In the genomic region with DNA sequence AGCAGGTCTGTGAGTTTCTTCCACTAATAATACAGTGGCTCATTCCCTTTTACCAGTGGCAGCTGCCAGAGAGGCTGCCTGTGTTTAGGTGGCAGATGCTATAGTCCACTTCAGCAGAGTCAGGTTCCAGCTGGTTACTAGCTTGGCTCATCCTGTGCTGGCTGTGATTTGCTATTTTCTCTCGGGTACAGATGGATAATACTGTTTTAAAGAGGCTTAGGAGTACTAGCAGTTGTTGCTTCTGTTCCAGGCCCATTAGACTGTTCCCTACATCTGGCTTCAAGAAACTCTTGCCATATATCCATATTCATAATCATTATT, we compare ENCODE assay signal across 14 cellular contexts. TPM values are rescaled to one million over a fixed set of nuclear protein-coding genes. Genes with fewer than 3 reads are reported as not detected.
DNase-seq lines count a peak whose midpoint lies in the region; ATAC-seq, FAIRE-seq and TF ChIP-seq lines count a peak whose summit lies in the region.
"Had no signal": no experiment of that assay in that cellular context is flagged by ENCODE, and none has a peak within 500 bp of the region (broad histone marks: within the 10 kb centered on the region; RNA-seq: fewer than 3 reads in every experiment).

No MANE protein-coding gene starts in this region.

- H3K36me3 Mint-ChIP-seq in GM23338 (ENCODE audit: low read depth) (peaks cover 24% of the 10 kb centered on the region), mesothelial cell of epicardium (peaks cover 30% of the 10 kb centered on the region)

- no peak for TF ChIP-seq POLR2A in HepG2 (IDR thresholded peaks at IDR 0.05; ENCODE audit: insufficient read depth in 1 of 2, low read depth in 2 of 2, low read length in 2 of 2)

- H3K4me3 Mint-ChIP-seq in GM23338 (no peak overlapping the region), mesothelial cell of epicardium (no peak overlapping the region)
- H3K4me3 Mint-ChIP-seq: activated naive CD4-positive, alpha-beta T cell treated with anti-CD3 and anti-CD28 coated beads, Interleukin-2, amount 10 ng/mL, durations not matched to agents 7 days and 5 days had no signal

- intact Hi-C loops in HepG2 (cut with micrococcal nuclease; ENCODE audit: unreplicated experiment), result no loop called here

- TF ChIP-seq EP300 in HepG2 (IDR thresholded peaks at IDR 0.05; ENCODE audit: low read depth in 2 of 2, low read length in 2 of 2) (no peak), HepG2 (CRISPR knock-in tag; IDR thresholded peaks at IDR 0.05; ENCODE audit: borderline replicate concordance) (no peak)

- WGBS in HepG2 (ENCODE audit: low lambda C conversion rate), result 100% methylated on average over 1 of the region's 1 CpG

- no peaks in the 10 kb centered on the region for H3F3A ChIP-seq in GM23338 (replicated peaks; ENCODE audit: low read depth)

- H3K9me3 ChIP-seq in WERI-Rb-1 (ENCODE audit: severe bottlenecking) (no peaks in the 10 kb centered on the region), HepG2 (ENCODE audit: low read length) (no peaks in the 10 kb centered on the region)
- H3K9me3 ChIP-seq: A549, spleen had no signal

- H3K27ac ChIP-seq in GM23338 (ENCODE audit: low read depth) (peak overlapping the region; percentile 47; the same call in 1 of the 2 replicates), WERI-Rb-1 (peak overlapping the region; percentile 80), HepG2 (ENCODE audit: extremely low read length, insufficient read depth, low read length) (no peak overlapping the region)
- H3K27ac ChIP-seq: A549 had no signal

- peak; percentile 56 for DNase-seq in NCI-H2029 treated with DMSO at 0.1 percent for 48 hours (lab: John Stamatoyannopoulos, UW)
- DNase-seq in NCI-H2029 (lab: John Stamatoyannopoulos, UW), result no peak
- DNase-seq in GM23338 (ENCODE audit: low spot score), result no peak
- peak; percentile 79 for DNase-seq in WERI-Rb-1
- DNase-seq in mesothelial cell of epicardium (ENCODE audit: low spot score in 2 of 2, unreplicated experiment in 2 of 2), result no peak
- no peak for DNase-seq in AG08395 (ENCODE audit: low spot score)
- DNase-seq in HepG2 (ENCODE audit: low spot score), result no peak
- DNase-seq in kidney tubule cell (ENCODE audit: low spot score), result no peak
- DNase-seq: activated naive CD4-positive, alpha-beta T cell treated with anti-CD3 and anti-CD28 coated beads, Interleukin-2, amount 10 ng/mL, durations not matched to agents 7 days and 5 days; spleen had no signal

- H3K4me1 ChIP-seq in GM23338 (ENCODE audit: insufficient read depth), result peaks cover 17% of the 10 kb centered on the region
- H3K4me1 ChIP-seq in HepG2 (ENCODE audit: insufficient read depth, low read length), result peaks cover 15% of the 10 kb centered on the region
- H3K4me1 ChIP-seq: A549 had no signal

- no peaks in the 10 kb centered on the region for H3K9me2 ChIP-seq in GM23338 (ENCODE audit: insufficient read depth)

- H3K27ac Mint-ChIP-seq in GM23338, result no peak overlapping the region
- H3K27ac Mint-ChIP-seq in mesothelial cell of epicardium, result peak overlapping the region; percentile 21

- H3K9me3 Mint-ChIP-seq in GM23338 (no peaks in the 10 kb centered on the region), mesothelial cell of epicardium (no peaks in the 10 kb centered on the region)
- H3K9me3 Mint-ChIP-seq: activated naive CD4-positive, alpha-beta T cell treated with anti-CD3 and anti-CD28 coated beads, Interleukin-2, amount 10 ng/mL, durations not matched to agents 7 days and 5 days had no signal

- CTCF ChIA-PET in HepG2 (lab: Yijun Ruan, JAX; ENCODE audit: low intra/inter-chr PET ratio, low total read pairs), result no interaction called here

- no peak for TF ChIP-seq RAD21 in HepG2 (CRISPR knock-in tag; IDR thresholded peaks at IDR 0.05)

- H3K4me3 ChIP-seq in GM23338, result no peak overlapping the region
- H3K4me3 ChIP-seq in WERI-Rb-1 (ENCODE audit: low read depth, low read length), result no peak overlapping the region
- H3K4me3 ChIP-seq in HepG2 (replicated peaks in 1 of 3; ENCODE audit: insufficient read depth in 1 of 3, low read depth in 2 of 3, low read length in 3 of 3), result no peak overlapping the region
- H3K4me3 ChIP-seq: A549, spleen had no signal

- peaks cover 2% of the 10 kb centered on the region for H3K27me3 Mint-ChIP-seq in GM23338 (ENCODE audit: insufficient read depth, low read depth, poor library complexity)
- no peaks in the 10 kb centered on the region for H3K27me3 Mint-ChIP-seq in mesothelial cell of epicardium (ENCODE audit: low read depth)
- H3K27me3 Mint-ChIP-seq: activated naive CD4-positive, alpha-beta T cell treated with anti-CD3 and anti-CD28 coated beads, Interleukin-2, amount 10 ng/mL, durations not matched to agents 7 days and 5 days had no signal

- in situ Hi-C loops in HepG2 (cut with HindIII; ENCODE audit: extremely low pct_ligation_motif_present, low pct_unique_long_range_greater_than_20kb), result no loop called here

- POLR2A ChIA-PET in HepG2 (lab: Yijun Ruan, JAX), result no interaction called here

- FAIRE-seq in HepG2 (lab: Jason Lieb, UNC), result no peak
- FAIRE-seq: frontal cortex, GM12892, GM19239 had no signal

- BruUV-seq in HepG2 (replicated peaks; lab: Mats Ljungman, UMichigan), result no TSS peak

- no peak overlapping the region for H3K4me2 ChIP-seq in GM23338
- H3K4me2 ChIP-seq in HepG2 (ENCODE audit: low read depth, low read length), result no peak overlapping the region
- H3K4me2 ChIP-seq: A549 had no signal

- H3K4me1 Mint-ChIP-seq in GM23338, result peaks cover 28% of the 10 kb centered on the region
- peaks cover 29% of the 10 kb centered on the region for H3K4me1 Mint-ChIP-seq in mesothelial cell of epicardium

- H3K9ac ChIP-seq in HepG2 (ENCODE audit: insufficient read depth, low read depth, low read length), result no peak overlapping the region

- no peak for TF ChIP-seq CTCF in GM23338 (conservative IDR thresholded peaks at IDR 0.05; ENCODE audit: low read depth in 2 of 2)
- no peak for TF ChIP-seq CTCF in WERI-Rb-1 (IDR thresholded peaks at IDR 0.05; ENCODE audit: low read depth, low read length)
- TF ChIP-seq CTCF in mesothelial cell of epicardium (IDR thresholded peaks at IDR 0.05; ENCODE audit: unreplicated experiment), result no peak
- TF ChIP-seq CTCF in HepG2 (CRISPR knock-in tag; IDR thresholded peaks at IDR 0.05), result no peak

- no peaks in the 10 kb centered on the region for H3K27me3 ChIP-seq in GM23338 (ENCODE audit: insufficient read depth)
- H3K27me3 ChIP-seq in WERI-Rb-1 (ENCODE audit: insufficient read depth, low read depth, severe bottlenecking), result no peaks in the 10 kb centered on the region
- no peaks in the 10 kb centered on the region for H3K27me3 ChIP-seq in HepG2 (ENCODE audit: control insufficient read depth in 1 of 2, insufficient read depth in 2 of 2, low read length in 2 of 2)
- H3K27me3 ChIP-seq: spleen had no signal

- H2AFZ ChIP-seq in GM23338, result no peak overlapping the region
- no peak overlapping the region for H2AFZ ChIP-seq in HepG2 (ENCODE audit: low read length)

- H4K20me1 ChIP-seq in GM23338 (replicated peaks; ENCODE audit: insufficient read depth), result peaks cover 75% of the 10 kb centered on the region
- H4K20me1 ChIP-seq in HepG2 (ENCODE audit: insufficient read depth, low read length), result no peaks in the 10 kb centered on the region

- ATAC-seq in GM23338 (no peak), HepG2 (no peak)
- ATAC-seq: A549 had no signal

- H3K36me3 ChIP-seq in GM23338 (ENCODE audit: insufficient read depth) (peaks cover 7% of the 10 kb centered on the region; the same call in 1 of the 2 replicates), WERI-Rb-1 (peaks cover 71% of the 10 kb centered on the region), HepG2 (replicated peaks in 1 of 2; ENCODE audit: control insufficient read depth in 1 of 2, insufficient read depth in 2 of 2, low read length in 2 of 2) (peaks cover 20 to 47% of the 10 kb centered on the region in 2 experiments)

- peaks cover 97% of the 10 kb centered on the region for H3K79me2 ChIP-seq in GM23338 (replicated peaks; ENCODE audit: insufficient read depth)
- peaks cover 10% of the 10 kb centered on the region for H3K79me2 ChIP-seq in HepG2 (ENCODE audit: insufficient read depth, low read length)

RNA-seq across cellular contexts. Expression of gene ZNF609, which starts 41.0 kb away (rescaled TPM):
- total RNA-seq in GM23338 (2014; rRNA removed; shearing (Covaris generic)), result 34.2 and 40.2 TPM in 2 replicates
- polyA plus RNA-seq in GM23338 (2016; fragmentation: Nextera tagmentation; extraction: Ambion mirVana), result 26.4 and 29.6 TPM in 2 replicates
- total RNA-seq in mesothelial cell of epicardium, result 75.4 to 77.1 TPM (median 76.0 TPM) in 3 replicates
- 8.9 and 9.1 TPM in 2 replicates for total RNA-seq in HepG2 (2016; rRNA removed; fragmentation: Illumina TruSeq; extraction: Trizol)
- 16.4 and 18.8 TPM in 2 replicates for total RNA-seq in HepG2 (2016; cell fraction: cytosol; rRNA removed; fragmentation: Illumina TruSeq; extraction: Trizol; ENCODE audit: low read depth)
- 7.5 and 8.4 TPM in 2 replicates for total RNA-seq in HepG2 (2016; cell fraction: insoluble cytoplasmic fraction; rRNA removed; fragmentation: Illumina TruSeq; extraction: Trizol)
- total RNA-seq in HepG2 (2016; cell fraction: membrane; rRNA removed; fragmentation: Illumina TruSeq; extraction: Trizol), result 9.1 and 10.8 TPM in 2 replicates
- total RNA-seq in HepG2 (2016; cell fraction: nucleus; rRNA removed; fragmentation: Illumina TruSeq; extraction: Trizol), result 9.9 and 12.6 TPM in 2 replicates
- polyA plus RNA-seq in HepG2 (2011; rRNA removed), result 9.9 and 11.5 TPM in 2 replicates
- polyA plus RNA-seq in HepG2 (2011; cell fraction: cytosol; rRNA removed), result 5.1 and 6.3 TPM in 2 replicates
- 8.3 and 14.7 TPM in 2 replicates for polyA plus RNA-seq in HepG2 (2011; cell fraction: nucleus; rRNA removed)
- polyA plus RNA-seq in HepG2 (2012), result 9.7 and 11.3 TPM in 2 replicates
- polyA plus RNA-seq in HepG2 (2016; cell fraction: cytosol; fragmentation: Illumina TruSeq; extraction: Trizol; ENCODE audit: low read depth), result 0.28 and 0.34 TPM in 2 replicates
- 6.2 and 8.7 TPM in 2 replicates for polyA plus RNA-seq in HepG2 (2016; cell fraction: insoluble cytoplasmic fraction; fragmentation: Illumina TruSeq; extraction: Trizol; ENCODE audit: low read depth)
- polyA plus RNA-seq in HepG2 (2016; cell fraction: membrane; fragmentation: Illumina TruSeq; extraction: Trizol; ENCODE audit: low read depth), result 1.2 and 1.5 TPM in 2 replicates
- polyA plus RNA-seq in HepG2 (2016; cell fraction: nucleus; fragmentation: Illumina TruSeq; extraction: Trizol; ENCODE audit: insufficient read depth, low read depth), result 9.8 and 10.0 TPM in 2 replicates
- 24.6 and 47.4 TPM in 2 replicates for polyA minus RNA-seq in HepG2 (2011; rRNA and poly(A)+ RNA removed; ENCODE audit: low replicate concordance)
- 9.9 and 12.1 TPM in 2 replicates for polyA minus RNA-seq in HepG2 (2011; cell fraction: cytosol; rRNA and poly(A)+ RNA removed)
- polyA minus RNA-seq in HepG2 (2011; cell fraction: nucleus; rRNA and poly(A)+ RNA removed), result 19.3 and 20.1 TPM in 2 replicates

Comparison
In these comparisons a context has a peak if more than half of its experiments do, and no peak if none do; other contexts are left out.
1. DNase-seq: peak in NCI-H2029 treated with DMSO at 0.1 percent for 48 hours (single experiment) and WERI-Rb-1 (single experiment); none in NCI-H2029 (single experiment), GM23338 (single experiment), mesothelial cell of epicardium (0 of 2), AG08395 (single experiment), HepG2 (single experiment) and kidney tubule cell (single experiment).